Comparison of ENCODE assay signal across 16 cellular contexts in genomic region chr7:102469972-102470825, GRCh38. TPM values are rescaled to one million over a fixed set of nuclear protein-coding genes. Genes with fewer than 3 reads are reported as not detected.
DNase-seq lines count a peak whose midpoint lies in the region; ATAC-seq and TF ChIP-seq lines count a peak whose summit lies in the region.
"Had no signal": no experiment of that assay in that cellular context is flagged by ENCODE, and none has a peak within 500 bp of the region (broad histone marks: within the 10 kb centered on the region; RNA-seq: fewer than 3 reads in every experiment).

No MANE protein-coding gene starts in this region.

- ATAC-seq in natural killer cell treated with Interleukin-12 subunit alpha and Interleukin-12 subunit beta and Interleukin-15 and Interleukin-18, amount 100 ng/mL, for 72 hours = no peak
- ATAC-seq in natural killer cell = no peak
- no peak for ATAC-seq in aorta (ENCODE audit: low FRiP score)
- ATAC-seq in upper lobe of right lung = no peak
- no peak for ATAC-seq in HG02938 (IDR thresholded peaks at IDR 0.05; ENCODE audit: unreplicated experiment)

- DNase-seq in natural killer cell treated with Interleukin-12 subunit alpha and Interleukin-12 subunit beta and Interleukin-15 and Interleukin-18, amount 100 ng/mL, for 72 hours (ENCODE audit: low spot score) = peak; percentile 57
- no peak for DNase-seq in natural killer cell
- peak; percentile 78 for DNase-seq in chondrocyte (ENCODE audit: low spot score)
- DNase-seq in aorta = peak; percentile 42 to 68
- no peak for DNase-seq in upper lobe of right lung
- DNase-seq in activated CD8-positive, alpha-beta memory T cell treated with anti-CD3 and anti-CD28 coated beads, Interleukin-2, amount 50 U/mL, for 48 hours = no peak
- DNase-seq: activated B cell treated with CpG ODN at 0.5 μM for 24 hours; hypothalamus; NCI-H1694; NCI-H345; SHP77; stimulated activated naive CD4-positive, alpha-beta T cell treated with Interleukin-2 at 50 U/mL for 16 hours had no signal

- no peaks in the 10 kb centered on the region for H3K9me3 Mint-ChIP-seq in natural killer cell treated with Interleukin-12 subunit alpha and Interleukin-12 subunit beta and Interleukin-15 and Interleukin-18, amount 100 ng/mL, for 72 hours
- H3K9me3 Mint-ChIP-seq in natural killer cell (no peaks in the 10 kb centered on the region), chondrocyte (ENCODE audit: low read depth) (no peaks in the 10 kb centered on the region)
- H3K9me3 Mint-ChIP-seq: activated B cell treated with CpG ODN at 0.5 μM for 24 hours had no signal

- peak overlapping the region; percentile 53 for H3K9ac ChIP-seq in mucosa of stomach (ENCODE audit: low read length)

- TF ChIP-seq CTCF in natural killer cell (IDR thresholded peaks at IDR 0.05) (no peak), chondrocyte (IDR thresholded peaks at IDR 0.05) (no peak), upper lobe of right lung (IDR thresholded peaks at IDR 0.05) (no peak)

- H3K4me1 ChIP-seq in mucosa of stomach (ENCODE audit: control insufficient read depth, insufficient read depth, low read length) (peaks cover 16% of the 10 kb centered on the region), aorta (ENCODE audit: control insufficient read depth in 1 of 2, insufficient read depth in 2 of 2, low read length in 2 of 2) (no peaks in the 10 kb centered on the region), upper lobe of right lung (peaks cover 11% of the 10 kb centered on the region)

- H3K27ac ChIP-seq in aorta (ENCODE audit: low read depth in 1 of 2, low read length in 2 of 2) (no peak overlapping the region), upper lobe of right lung (no peak overlapping the region)
- H3K27ac ChIP-seq: prostate gland had no signal

- H3K27ac Mint-ChIP-seq in natural killer cell treated with Interleukin-12 subunit alpha and Interleukin-12 subunit beta and Interleukin-15 and Interleukin-18, amount 100 ng/mL, for 72 hours = no peak overlapping the region
- H3K27ac Mint-ChIP-seq in natural killer cell = no peak overlapping the region
- no peak overlapping the region for H3K27ac Mint-ChIP-seq in chondrocyte (ENCODE audit: unreplicated experiment)
- H3K27ac Mint-ChIP-seq: activated B cell treated with CpG ODN at 0.5 μM for 24 hours had no signal

- no peaks in the 10 kb centered on the region for H3K27me3 Mint-ChIP-seq in natural killer cell treated with Interleukin-12 subunit alpha and Interleukin-12 subunit beta and Interleukin-15 and Interleukin-18, amount 100 ng/mL, for 72 hours
- H3K27me3 Mint-ChIP-seq in natural killer cell (ENCODE audit: low read depth in 2 of 2) = no peaks in the 10 kb centered on the region
- H3K27me3 Mint-ChIP-seq in chondrocyte (ENCODE audit: low read depth) = no peaks in the 10 kb centered on the region
- H3K27me3 Mint-ChIP-seq: activated B cell treated with CpG ODN at 0.5 μM for 24 hours had no signal

- H3K4me3 ChIP-seq in mucosa of stomach (ENCODE audit: low read length) = no peak overlapping the region
- no peak overlapping the region for H3K4me3 ChIP-seq in aorta (ENCODE audit: low read length in 2 of 2)
- no peak overlapping the region for H3K4me3 ChIP-seq in upper lobe of right lung
- H3K4me3 ChIP-seq: prostate gland had no signal

- no peaks in the 10 kb centered on the region for H3K27me3 ChIP-seq in mucosa of stomach (ENCODE audit: control insufficient read depth, insufficient read depth, low read length)
- H3K27me3 ChIP-seq in aorta (ENCODE audit: control insufficient read depth in 1 of 2, insufficient read depth in 2 of 2, low read length in 1 of 2) = no peaks in the 10 kb centered on the region
- H3K27me3 ChIP-seq in upper lobe of right lung = no peaks in the 10 kb centered on the region

- 77 to 79% methylated on average over 20 of the region's 20 CpGs for WGBS in aorta, 2 donors

- peaks cover 5% of the 10 kb centered on the region for H3K36me3 ChIP-seq in mucosa of stomach (ENCODE audit: control insufficient read depth, insufficient read depth, low read length)
- no peaks in the 10 kb centered on the region for H3K36me3 ChIP-seq in aorta (ENCODE audit: control insufficient read depth in 1 of 2, insufficient read depth in 2 of 2, low read length in 1 of 2)
- peaks cover 17% of the 10 kb centered on the region for H3K36me3 ChIP-seq in upper lobe of right lung
- H3K36me3 ChIP-seq: prostate gland had no signal

- no peaks in the 10 kb centered on the region for H3K9me3 ChIP-seq in mucosa of stomach (ENCODE audit: control insufficient read depth, low read length)
- H3K9me3 ChIP-seq in aorta (ENCODE audit: control insufficient read depth, low read length) = no peaks in the 10 kb centered on the region
- H3K9me3 ChIP-seq in upper lobe of right lung = no peaks in the 10 kb centered on the region
- H3K9me3 ChIP-seq: Caco-2, prostate gland had no signal

- H3K36me3 Mint-ChIP-seq in natural killer cell treated with Interleukin-12 subunit alpha and Interleukin-12 subunit beta and Interleukin-15 and Interleukin-18, amount 100 ng/mL, for 72 hours = no peaks in the 10 kb centered on the region
- H3K36me3 Mint-ChIP-seq in natural killer cell (no peaks in the 10 kb centered on the region), chondrocyte (ENCODE audit: low read depth) (peaks cover 5% of the 10 kb centered on the region)

- H3K4me1 Mint-ChIP-seq in natural killer cell treated with Interleukin-12 subunit alpha and Interleukin-12 subunit beta and Interleukin-15 and Interleukin-18, amount 100 ng/mL, for 72 hours (ENCODE audit: low read depth in 2 of 2) = peaks cover 10 to 15% of the 10 kb centered on the region in 2 donors
- peaks cover 3 to 19% of the 10 kb centered on the region in 2 donors for H3K4me1 Mint-ChIP-seq in natural killer cell
- H3K4me1 Mint-ChIP-seq in chondrocyte (ENCODE audit: low read depth) = peaks cover 10% of the 10 kb centered on the region

- no peak overlapping the region for H3K4me3 Mint-ChIP-seq in natural killer cell treated with Interleukin-12 subunit alpha and Interleukin-12 subunit beta and Interleukin-15 and Interleukin-18, amount 100 ng/mL, for 72 hours
- H3K4me3 Mint-ChIP-seq in natural killer cell (no peak overlapping the region), chondrocyte (ENCODE audit: unreplicated experiment) (no peak overlapping the region)
- H3K4me3 Mint-ChIP-seq: activated B cell treated with CpG ODN at 0.5 μM for 24 hours had no signal

- intact Hi-C loops in natural killer cell (cut with micrococcal nuclease) = no loop called here
- intact Hi-C loops in aorta (cut with DNase I) = no loop called here
- intact Hi-C loops in upper lobe of right lung (cut with DNase I) = loop anchor here (10.0 kb wide), 1 partner anchor 55 kb away; no protein-coding TSS in a partner anchor

RNA-seq across cellular contexts. Expression of gene LRWD1, which starts 5.4 kb away (rescaled TPM):
- 10 to 100 TPM; 22.9 to 44.2 TPM for total RNA-seq in natural killer cell treated with Interleukin-12 subunit alpha and Interleukin-12 subunit beta and Interleukin-15 and Interleukin-18, amount 100 ng/mL, for 72 hours
- total RNA-seq in natural killer cell (10 to 100 TPM; 20.0 to 24.1 (median 20.4) TPM), chondrocyte (16.1 to 18.5 TPM (median 16.7 TPM) in 3 replicates), aorta (1 to 10 TPM; 8.6 to 9.4 TPM), upper lobe of right lung (15.7 TPM)
- 10 to 100 TPM; 13.4 to 16.5 TPM for polyA plus RNA-seq in aorta

RNA-seq across cellular contexts. Expression of gene ALKBH4, which starts 5.5 kb away (rescaled TPM):
- total RNA-seq in natural killer cell treated with Interleukin-12 subunit alpha and Interleukin-12 subunit beta and Interleukin-15 and Interleukin-18, amount 100 ng/mL, for 72 hours = 10 to 100 TPM in 1 of 2 donors, 1 to 10 TPM in 1; 7.8 to 19.3 TPM
- total RNA-seq in natural killer cell = 1 to 10 TPM; 4.1 to 9.2 (median 9.1) TPM
- 6.9 to 12.2 TPM (median 9.2 TPM) in 3 replicates for total RNA-seq in chondrocyte
- total RNA-seq in aorta = 1 to 10 TPM; 6.1 to 8.7 TPM
- 10 to 100 TPM in 1 of 2 donors, 1 to 10 TPM in 1; 9.1 to 10.2 TPM for polyA plus RNA-seq in aorta
- total RNA-seq in upper lobe of right lung = 7.4 TPM

RNA-seq across cellular contexts. Expression of gene POLR2J, which starts 8.5 kb away (rescaled TPM):
- total RNA-seq in natural killer cell treated with Interleukin-12 subunit alpha and Interleukin-12 subunit beta and Interleukin-15 and Interleukin-18, amount 100 ng/mL, for 72 hours = 10 to 100 TPM; 56.9 to 57.6 TPM
- total RNA-seq in natural killer cell = 10 to 100 TPM; 35.3 to 44.5 (median 44.5) TPM
- 33.1 to 41.0 TPM (median 36.6 TPM) in 3 replicates for total RNA-seq in chondrocyte
- total RNA-seq in aorta = 10 to 100 TPM; 29.6 to 35.9 TPM
- polyA plus RNA-seq in aorta = 10 to 100 TPM; 90.0 to 92.9 TPM
- 35.0 TPM for total RNA-seq in upper lobe of right lung

RNA-seq across cellular contexts. Expression of gene ORAI2, which starts 36.8 kb away (rescaled TPM):
- 10 to 100 TPM; 56.5 to 70.4 TPM for total RNA-seq in natural killer cell treated with Interleukin-12 subunit alpha and Interleukin-12 subunit beta and Interleukin-15 and Interleukin-18, amount 100 ng/mL, for 72 hours
- 10 to 100 TPM; 39.1 to 55.0 (median 41.3) TPM for total RNA-seq in natural killer cell
- total RNA-seq in chondrocyte = 47.4 to 55.1 TPM (median 54.0 TPM) in 3 replicates
- total RNA-seq in aorta = 10 to 100 TPM; 17.8 to 25.5 TPM
- 1 to 10 TPM; 3.1 to 7.4 TPM for polyA plus RNA-seq in aorta
- 20.0 TPM for total RNA-seq in upper lobe of right lung

RNA-seq across cellular contexts. Expression of gene RASA4B, which starts 47.4 kb away (rescaled TPM):
- 10 to 100 TPM in 1 of 2 donors, under 1 TPM in 1; 0.48 to 23.4 TPM for total RNA-seq in natural killer cell treated with Interleukin-12 subunit alpha and Interleukin-12 subunit beta and Interleukin-15 and Interleukin-18, amount 100 ng/mL, for 72 hours
- total RNA-seq in natural killer cell = 10 to 100 TPM in 2 of 3 donors, 1 to 10 TPM in 1; 2.4 to 14.3 (median 12.3) TPM
- total RNA-seq in chondrocyte = 7.5 to 12.3 TPM (median 9.9 TPM) in 3 replicates
- total RNA-seq in aorta = 10 to 100 TPM; 44.1 to 81.9 TPM
- polyA plus RNA-seq in aorta = 10 to 100 TPM; 14.4 to 50.9 TPM
- total RNA-seq in upper lobe of right lung = 30.0 TPM

Comparison
In these comparisons a context has a peak if more than half of its experiments do, and no peak if none do; other contexts are left out.
1. DNase-seq: peak in natural killer cell treated with Interleukin-12 subunit alpha and Interleukin-12 subunit beta and Interleukin-15 and Interleukin-18, amount 100 ng/mL, for 72 hours (single experiment), chondrocyte (single experiment) and aorta (2 of 2); none in natural killer cell (single experiment), upper lobe of right lung (single experiment) and activated CD8-positive, alpha-beta memory T cell treated with anti-CD3 and anti-CD28 coated beads, Interleukin-2, amount 50 U/mL, for 48 hours (single experiment).